Comparison of ENCODE assay signal across 16 cellular contexts in genomic region chr6:135298455-135298854, GRCh38.
"Had no signal": no experiment of that assay in that cellular context is flagged by ENCODE, and none has a peak within 500 bp of the region (broad histone marks: within the 10 kb centered on the region; RNA-seq: fewer than 3 reads in every experiment).

No MANE protein-coding gene starts in this region.

- H3K36me3 ChIP-seq: thoracic aorta, WERI-Rb-1 had no signal

- H3K4me1 Mint-ChIP-seq: memory B cell, nephron had no signal

- H3K27ac Mint-ChIP-seq: activated CD4-positive, alpha-beta T cell treated with anti-CD3 and anti-CD28 coated beads, Interleukin-2, amount 10 ng/mL, durations not matched to agents 7 days and 5 days; memory B cell; nephron had no signal

- H3K27me3 Mint-ChIP-seq: activated CD4-positive, alpha-beta T cell treated with anti-CD3 and anti-CD28 coated beads, Interleukin-2, amount 10 ng/mL, durations not matched to agents 7 days and 5 days; memory B cell had no signal

- ATAC-seq: heart left ventricle, left lung had no signal

- H3K4me3 Mint-ChIP-seq: activated CD4-positive, alpha-beta T cell treated with anti-CD3 and anti-CD28 coated beads, Interleukin-2, amount 10 ng/mL, durations not matched to agents 7 days and 5 days; memory B cell; nephron had no signal

- DNase-seq: activated CD4-positive, alpha-beta T cell treated with anti-CD3 and anti-CD28 coated beads, Interleukin-2, amount 10 ng/mL, durations not matched to agents 7 days and 5 days; activated CD8-positive, alpha-beta memory T cell treated with anti-CD3 and anti-CD28 coated beads, Interleukin-2, amount 50 U/mL, for 4 hours; activated gamma-delta T cell; central memory CD4-positive, alpha-beta T cell; effector memory CD4-positive, alpha-beta T cell; heart left ventricle; islet precursor cell; left lung; occipital lobe; sigmoid colon; stimulated activated CD4-positive, alpha-beta T cell treated with anti-CD3 and anti-CD28 coated beads, Interleukin-12 subunit alpha, Interleukin-12 subunit beta, amount 100 ng/mL, for 4 hours; stomach; WERI-Rb-1 had no signal

- H3K4me3 ChIP-seq: heart left ventricle, left lung, sigmoid colon, stomach, thoracic aorta had no signal

- H3K27me3 ChIP-seq: heart left ventricle, left lung, sigmoid colon, stomach had no signal

- H3K27ac ChIP-seq: heart left ventricle, left lung, sigmoid colon, stomach, thoracic aorta, WERI-Rb-1 had no signal
